18 cellular contexts compared by ENCODE assay signal in genomic region chr1:22236151-22236550, GRCh38.
DNase-seq lines count a peak whose midpoint lies in the region; ATAC-seq and TF ChIP-seq lines count a peak whose summit lies in the region.
"Had no signal": no experiment of that assay in that cellular context is flagged by ENCODE, and none has a peak within 500 bp of the region (broad histone marks: within the 10 kb centered on the region; RNA-seq: fewer than 3 reads in every experiment).

No MANE protein-coding gene starts in this region.

- no peaks in the 10 kb centered on the region for H3K9me3 Mint-ChIP-seq in activated T-helper 17 cell treated with anti-CD3 and anti-CD28 coated beads, Interleukin-2, amount 50 U/mL, for 72 hours
- H3K9me3 Mint-ChIP-seq in mesothelial cell of epicardium = no peaks in the 10 kb centered on the region

- peak; percentile 11 for ATAC-seq in left lobe of liver
- ATAC-seq in activated T-helper 17 cell treated with anti-CD3 and anti-CD28 coated beads, Interleukin-2, amount 50 U/mL, for 72 hours (replicated peaks) = no peak
- ATAC-seq: HCT116, HepG2 had no signal

- peaks cover 19% of the 10 kb centered on the region for H3K27me3 Mint-ChIP-seq in activated T-helper 17 cell treated with anti-CD3 and anti-CD28 coated beads, Interleukin-2, amount 50 U/mL, for 72 hours
- peaks cover 2% of the 10 kb centered on the region for H3K27me3 Mint-ChIP-seq in mesothelial cell of epicardium (ENCODE audit: low read depth)

- H3K27ac ChIP-seq in RWPE1 = peak overlapping the region; percentile 91

- peak; percentile 58 for DNase-seq in NCI-H1436 (lab: John Stamatoyannopoulos, UW)
- DNase-seq in NCI-H1436 treated with DMSO at 0.1 percent for 48 hours (lab: John Stamatoyannopoulos, UW) = no peak
- peak; percentile 93 for DNase-seq in NCI-H1694 (lab: John Stamatoyannopoulos, UW)
- no peak for DNase-seq in RWPE1 (ENCODE audit: low spot score)
- DNase-seq in left lobe of liver (ENCODE audit: low spot score) = no peak
- DNase-seq in mesothelial cell of epicardium (ENCODE audit: low spot score in 2 of 2, unreplicated experiment in 2 of 2) = no peak
- DNase-seq in MV-4-11 (lab: John Stamatoyannopoulos, UW) = no peak
- DNase-seq: 8988T, GF-D8, KG1, NCI-H2107, OCI-M1, SHP77 treated with DMSO at 0.1 percent for 48 hours, SK-N-SH had no signal

- CTCF ChIA-PET in RWPE1 (lab: Yijun Ruan, JAX) = interaction anchor here (0.6 kb wide), 1 partner anchor 1370 kb away, joined by 3 read pairs; no protein-coding TSS in a partner anchor

- H3K27ac Mint-ChIP-seq in activated T-helper 17 cell treated with anti-CD3 and anti-CD28 coated beads, Interleukin-2, amount 50 U/mL, for 72 hours = no peak overlapping the region
- H3K27ac Mint-ChIP-seq in mesothelial cell of epicardium = no peak overlapping the region
- H3K27ac Mint-ChIP-seq: B cell had no signal

- TF ChIP-seq CTCF in RWPE1 (conservative IDR thresholded peaks at IDR 0.05; ENCODE audit: low read depth) = no peak
- no peak for TF ChIP-seq CTCF in mesothelial cell of epicardium (IDR thresholded peaks at IDR 0.05; ENCODE audit: unreplicated experiment)

- POLR2A ChIA-PET in RWPE1 (lab: Yijun Ruan, JAX; ENCODE audit: low non-redundant PET) = no interaction called here

- no peaks in the 10 kb centered on the region for H3K36me3 Mint-ChIP-seq in activated T-helper 17 cell treated with anti-CD3 and anti-CD28 coated beads, Interleukin-2, amount 50 U/mL, for 72 hours (ENCODE audit: low read depth)
- no peaks in the 10 kb centered on the region for H3K36me3 Mint-ChIP-seq in mesothelial cell of epicardium

- H3K4me1 Mint-ChIP-seq in activated T-helper 17 cell treated with anti-CD3 and anti-CD28 coated beads, Interleukin-2, amount 50 U/mL, for 72 hours = peaks cover 4% of the 10 kb centered on the region
- H3K4me1 Mint-ChIP-seq in mesothelial cell of epicardium = peaks cover 17% of the 10 kb centered on the region
- H3K4me1 Mint-ChIP-seq: B cell had no signal

- H3K4me3 Mint-ChIP-seq in activated T-helper 17 cell treated with anti-CD3 and anti-CD28 coated beads, Interleukin-2, amount 50 U/mL, for 72 hours = no peak overlapping the region
- H3K4me3 Mint-ChIP-seq in mesothelial cell of epicardium = no peak overlapping the region
- H3K4me3 Mint-ChIP-seq: B cell had no signal

Comparison
In these comparisons a context has a peak if more than half of its experiments do, and no peak if none do; other contexts are left out.
1. DNase-seq: peak in NCI-H1436 (single experiment) and NCI-H1694 (single experiment); none in NCI-H1436 treated with DMSO at 0.1 percent for 48 hours (single experiment), RWPE1 (single experiment), left lobe of liver (single experiment), mesothelial cell of epicardium (0 of 2) and MV-4-11 (single experiment).